In genomic region chr11:97202613-97203292, GRCh38 we compare ENCODE assay signal across 26 cellular contexts.
DNase-seq lines count a peak whose midpoint lies in the region; ATAC-seq, FAIRE-seq and TF ChIP-seq lines count a peak whose summit lies in the region.
"Had no signal": no experiment of that assay in that cellular context is flagged by ENCODE, and none has a peak within 500 bp of the region (broad histone marks: within the 10 kb centered on the region; RNA-seq: fewer than 3 reads in every experiment).

No MANE protein-coding gene starts in this region.

- WGBS in endodermal cell (ENCODE audit: insufficient coverage in 1 of 2, insufficient read length in 1 of 2), 2 experiments, result 75 to 80% methylated on average over 8 of the region's 8 CpGs

- H3K4me3 Mint-ChIP-seq in endodermal cell, result peak overlapping the region; percentile 23
- H3K4me3 Mint-ChIP-seq: CD8-positive, alpha-beta memory T cell had no signal

- H3K4me3 ChIP-seq in right atrium auricular region (no peak overlapping the region), endodermal cell (ENCODE audit: low read length) (no peak overlapping the region), skeletal muscle tissue (ENCODE audit: low read length in 3 of 3) (peak overlapping the region in 2 of 3 donors; percentile 29)
- H3K4me3 ChIP-seq: BLaER1 treated with 17β-estradiol and CSF1 and Interleukin-3, amounts not matched to agents 10 nM and 100 nM; K562; SJCRH30 had no signal

- H3K9me3 ChIP-seq in right atrium auricular region (no peaks in the 10 kb centered on the region), endodermal cell (ENCODE audit: control insufficient read depth, low read length) (peaks cover 20% of the 10 kb centered on the region), skeletal muscle tissue (ENCODE audit: control insufficient read depth in 3 of 3, low read length in 3 of 3) (no peaks in the 10 kb centered on the region)
- H3K9me3 ChIP-seq: BLaER1 treated with 17β-estradiol and CSF1 and Interleukin-3, amounts not matched to agents 10 nM and 100 nM; SJCRH30 had no signal

- DNase-seq in Right ventricle myocardium superior (no peak), right atrium auricular region (ENCODE audit: low spot score) (no peak), endodermal cell (peak; percentile 70), iPS-NIHi7 (ENCODE audit: extremely low spot score) (peak; percentile 31), glomerular visceral epithelial cell (ENCODE audit: extremely low spot score) (no peak), DMS 273 treated with DMSO at 0.1 percent for 48 hours (lab: John Stamatoyannopoulos, UW) (no peak), GM12892 (ENCODE audit: insufficient read length) (no peak)
- DNase-seq: 8988T; Calu3; CD8-positive, alpha-beta memory T cell; GF-D8; MM.1S; NCI-H1048; NCI-H1417 treated with DMSO at 0.1 percent for 48 hours; NCI-H187; NCI-H2107; NCI-H446 treated with DMSO at 0.1 percent for 48 hours; NCI-H526 treated with DMSO at 0.1 percent for 48 hours; NK-92 treated with Interleukin-12 subunit alpha and Interleukin-12 subunit beta, amount 100 ng/mL, for 24 hours had no signal

- H3K27ac ChIP-seq in right atrium auricular region, result no peak overlapping the region
- H3K27ac ChIP-seq in endodermal cell (ENCODE audit: low read depth, low read length), result no peak overlapping the region
- H3K27ac ChIP-seq in skeletal muscle tissue (ENCODE audit: low read depth, low read length), result no peak overlapping the region
- H3K27ac ChIP-seq: BLaER1 treated with 17β-estradiol and CSF1 and Interleukin-3, amounts not matched to agents 10 nM and 100 nM; HL-60; SJCRH30 had no signal

- no peaks in the 10 kb centered on the region for H3K27me3 Mint-ChIP-seq in endodermal cell (ENCODE audit: insufficient read depth)
- H3K27me3 Mint-ChIP-seq: CD8-positive, alpha-beta memory T cell had no signal

- no peaks in the 10 kb centered on the region for H3K4me1 ChIP-seq in right atrium auricular region
- peaks cover 10% of the 10 kb centered on the region for H3K4me1 ChIP-seq in endodermal cell (ENCODE audit: control insufficient read depth, insufficient read depth, low read length)
- peaks cover 4 to 17% (median 16%) of the 10 kb centered on the region in 3 donors for H3K4me1 ChIP-seq in skeletal muscle tissue (ENCODE audit: control insufficient read depth in 3 of 3, insufficient read depth in 3 of 3, low read length in 3 of 3)
- H3K4me1 ChIP-seq: SJCRH30 had no signal

- H3K27me3 ChIP-seq in right atrium auricular region, result no peaks in the 10 kb centered on the region
- no peaks in the 10 kb centered on the region for H3K27me3 ChIP-seq in endodermal cell (ENCODE audit: control insufficient read depth, insufficient read depth, low read length, poor library complexity, severe bottlenecking)
- no peaks in the 10 kb centered on the region for H3K27me3 ChIP-seq in skeletal muscle tissue (ENCODE audit: control insufficient read depth in 3 of 3, insufficient read depth in 3 of 3, low read length in 3 of 3)
- H3K27me3 ChIP-seq: BLaER1 treated with 17β-estradiol and CSF1 and Interleukin-3, amounts not matched to agents 10 nM and 100 nM; SJCRH30 had no signal

- peak overlapping the region; percentile 64 for H3K27ac Mint-ChIP-seq in endodermal cell
- H3K27ac Mint-ChIP-seq: CD8-positive, alpha-beta memory T cell had no signal

- no peaks in the 10 kb centered on the region for H3K36me3 Mint-ChIP-seq in endodermal cell (ENCODE audit: low read depth)
- H3K36me3 Mint-ChIP-seq: CD8-positive, alpha-beta memory T cell had no signal

- TF ChIP-seq POLR2A in GM12892 (IDR thresholded peaks at IDR 0.05; ENCODE audit: low read depth, low read length), result no peak

- intact Hi-C loops in Right ventricle myocardium superior (cut with DNase I), result no loop called here

- peak; percentile 50 for ATAC-seq in Right ventricle myocardium superior (ENCODE audit: poor library complexity)
- ATAC-seq: HepG2, K562 had no signal

- H3K36me3 ChIP-seq in right atrium auricular region (no peaks in the 10 kb centered on the region), endodermal cell (ENCODE audit: control insufficient read depth, insufficient read depth, low read length) (no peaks in the 10 kb centered on the region), skeletal muscle tissue (ENCODE audit: control insufficient read depth in 3 of 3, insufficient read depth in 3 of 3, low read length in 3 of 3) (no peaks in the 10 kb centered on the region)
- H3K36me3 ChIP-seq: BLaER1 treated with 17β-estradiol and CSF1 and Interleukin-3, amounts not matched to agents 10 nM and 100 nM; SJCRH30 had no signal

- no peak for FAIRE-seq in GM12892 (lab: Jason Lieb, UNC)
- FAIRE-seq: H54, HepG2, K562 had no signal

- H3K4me1 Mint-ChIP-seq in endodermal cell, result peaks cover 14% of the 10 kb centered on the region
- H3K4me1 Mint-ChIP-seq: CD8-positive, alpha-beta memory T cell had no signal

- TF ChIP-seq CTCF in right atrium auricular region (IDR thresholded peaks at IDR 0.05) (no peak), endodermal cell (conservative IDR thresholded peaks at IDR 0.05) (no peak)

- H3K9ac ChIP-seq in endodermal cell (ENCODE audit: extremely low read depth, low read length, poor library complexity, severe bottlenecking) (no peak overlapping the region), skeletal muscle tissue (ENCODE audit: low read depth in 1 of 3, low read length in 3 of 3) (peak overlapping the region in 1 of 3 donors; percentile 54)
- H3K9ac ChIP-seq: BLaER1 treated with 17β-estradiol and CSF1 and Interleukin-3, amounts not matched to agents 10 nM and 100 nM had no signal

- H3K9me3 Mint-ChIP-seq in endodermal cell, result peaks cover 11% of the 10 kb centered on the region

Comparison
In these comparisons a context has a peak if more than half of its experiments do, and no peak if none do; other contexts are left out.
1. DNase-seq: peak in endodermal cell (single experiment) and iPS-NIHi7 (single experiment); none in Right ventricle myocardium superior (single experiment), right atrium auricular region (single experiment), glomerular visceral epithelial cell (single experiment), DMS 273 treated with DMSO at 0.1 percent for 48 hours (single experiment) and GM12892 (single experiment).
2. H3K4me3 ChIP-seq: peak in skeletal muscle tissue (2 of 3); none in right atrium auricular region (0 of 2) and endodermal cell (single experiment).